In genomic region chr11:120431633-120432032, GRCh38 we compare ENCODE assay signal across 8 cellular contexts.
DNase-seq lines count a peak whose midpoint lies in the region; ATAC-seq and TF ChIP-seq lines count a peak whose summit lies in the region.

No MANE protein-coding gene starts in this region.

- TF ChIP-seq EP300 in sigmoid colon (IDR thresholded peaks at IDR 0.05) = no peak

- POLR2A ChIA-PET in PC-3 (lab: Charles Lee; ENCODE audit: unreplicated experiment) = no interaction called here

- peaks cover 4% of the 10 kb centered on the region for H3F3A ChIP-seq in PC-3 (ENCODE audit: low read length, unreplicated experiment)

- peak overlapping the region; percentile 23 for H2AFZ ChIP-seq in PC-3 (ENCODE audit: low read length)

- H4K20me1 ChIP-seq in PC-3 (ENCODE audit: low read length) = no peaks in the 10 kb centered on the region

- TF ChIP-seq POLR2A in esophagus squamous epithelium (IDR thresholded peaks at IDR 0.05) = no peak
- no peak for TF ChIP-seq POLR2A in sigmoid colon (IDR thresholded peaks at IDR 0.05)

- H3K4me3 ChIP-seq in PC-3 (ENCODE audit: low read length) = peak overlapping the region; percentile 39
- H3K4me3 ChIP-seq in esophagus squamous epithelium = no peak overlapping the region
- no peak overlapping the region for H3K4me3 ChIP-seq in sigmoid colon

- BruUV-seq in PC-3 (replicated peaks; lab: Mats Ljungman, UMichigan) = no TSS peak

- intact Hi-C loops in PC-3 (cut with micrococcal nuclease) = loop anchor here (1.0 to 5.0 kb wide), 6 partner anchors 18 to 131 kb away; no protein-coding TSS in a partner anchor
- intact Hi-C loops in esophagus squamous epithelium (cut with DNase I) = no loop called here
- intact Hi-C loops in sigmoid colon (cut with DNase I) = loop anchor here (2.0 kb wide), 1 partner anchor 97 kb away; no protein-coding TSS in a partner anchor

- H3K9ac ChIP-seq in PC-3 (ENCODE audit: low read length) = peak overlapping the region; percentile 36

- peaks cover 18% of the 10 kb centered on the region for H3K4me1 ChIP-seq in PC-3 (ENCODE audit: insufficient read depth, low read length)
- peaks cover 3 to 20% (median 13%) of the 10 kb centered on the region in 3 donors for H3K4me1 ChIP-seq in esophagus squamous epithelium
- peaks cover 0 to 22% (median 17%) of the 10 kb centered on the region in 4 donors for H3K4me1 ChIP-seq in sigmoid colon

- no peaks in the 10 kb centered on the region for H3K27me3 ChIP-seq in PC-3 (ENCODE audit: low read length)
- no peaks in the 10 kb centered on the region for H3K27me3 ChIP-seq in esophagus squamous epithelium
- H3K27me3 ChIP-seq in sigmoid colon = no peaks in the 10 kb centered on the region

- no peaks in the 10 kb centered on the region for H3K9me2 ChIP-seq in PC-3 (replicated peaks; ENCODE audit: low read length)

- TF ChIP-seq CTCF in PC-3 (conservative IDR thresholded peaks at IDR 0.05; ENCODE audit: low read depth, low read length) = peak; percentile 52
- peak in 4 of 6 experiments; percentile 17 to 42 (median 24) for TF ChIP-seq CTCF in esophagus squamous epithelium (IDR thresholded peaks at IDR 0.05)
- peak in 3 of 4 experiments; percentile 25 to 30 (median 30) for TF ChIP-seq CTCF in sigmoid colon (IDR thresholded peaks at IDR 0.05)

- H3K79me2 ChIP-seq in PC-3 (ENCODE audit: low read length) = no peaks in the 10 kb centered on the region

- H3K4me2 ChIP-seq in PC-3 (ENCODE audit: low read length) = peak overlapping the region; percentile 64

- 69 to 70% methylated on average over 3 of the region's 3 CpGs for WGBS in esophagus squamous epithelium, 2 donors
- WGBS in sigmoid colon, 2 donors = 85 to 95% methylated on average over 3 of the region's 3 CpGs

- no peaks in the 10 kb centered on the region for H3K9me3 ChIP-seq in PC-3 (ENCODE audit: low read length)
- H3K9me3 ChIP-seq in esophagus squamous epithelium = no peaks in the 10 kb centered on the region
- no peaks in the 10 kb centered on the region for H3K9me3 ChIP-seq in sigmoid colon

- DNase-seq in DMS 273 (lab: John Stamatoyannopoulos, UW; ENCODE audit: unreplicated experiment) (peak; percentile 20), DMS 273 treated with DMSO at 0.1 percent for 48 hours (lab: John Stamatoyannopoulos, UW) (no peak), PC-3 (peak; percentile 48), esophagus squamous epithelium (lab: John Stamatoyannopoulos, UW) (no peak), sigmoid colon (no peak), NCI-H748 treated with DMSO at 0.1 percent for 48 hours (lab: John Stamatoyannopoulos, UW) (no peak), NCI-H2081 treated with DMSO at 0.1 percent for 48 hours (lab: John Stamatoyannopoulos, UW) (no peak)

- CTCF ChIA-PET in PC-3 (lab: Charles Lee) = interaction anchor here (0.5 to 1.0 kb wide), 3 partner anchors 31 to 151 kb away, joined by 3 to 6 read pairs (median 4); no protein-coding TSS in a partner anchor

- H3K27ac ChIP-seq in PC-3 (ENCODE audit: low read length) (peak overlapping the region; percentile 74), esophagus squamous epithelium (peak overlapping the region; percentile 52 to 73 (median 62)), sigmoid colon (peak overlapping the region; percentile 63 to 77 (median 73))

- H3K36me3 ChIP-seq in PC-3 (ENCODE audit: low read depth, low read length) = no peaks in the 10 kb centered on the region
- H3K36me3 ChIP-seq in esophagus squamous epithelium = peaks cover 0 to 74% (median 0%) of the 10 kb centered on the region in 3 donors
- peaks cover 0 to 16% (median 0%) of the 10 kb centered on the region in 4 donors for H3K36me3 ChIP-seq in sigmoid colon

- ATAC-seq in PC-3 (peak; percentile 59), HG03521 (IDR thresholded peaks at IDR 0.05; ENCODE audit: unreplicated experiment) (no peak)

Comparison
In these comparisons a context has a peak if more than half of its experiments do, and no peak if none do; other contexts are left out.
1. DNase-seq: peak in DMS 273 (single experiment) and PC-3 (single experiment); none in DMS 273 treated with DMSO at 0.1 percent for 48 hours (single experiment), esophagus squamous epithelium (single experiment), sigmoid colon (single experiment), NCI-H748 treated with DMSO at 0.1 percent for 48 hours (single experiment) and NCI-H2081 treated with DMSO at 0.1 percent for 48 hours (single experiment).
2. Peak in every context shown above with its lines, with median percentiles within 50 percentile points of each other: H3K27ac ChIP-seq and CTCF ChIP-seq.